Comparison of ENCODE assay signal across 1 cellular context in the genomic region with DNA sequence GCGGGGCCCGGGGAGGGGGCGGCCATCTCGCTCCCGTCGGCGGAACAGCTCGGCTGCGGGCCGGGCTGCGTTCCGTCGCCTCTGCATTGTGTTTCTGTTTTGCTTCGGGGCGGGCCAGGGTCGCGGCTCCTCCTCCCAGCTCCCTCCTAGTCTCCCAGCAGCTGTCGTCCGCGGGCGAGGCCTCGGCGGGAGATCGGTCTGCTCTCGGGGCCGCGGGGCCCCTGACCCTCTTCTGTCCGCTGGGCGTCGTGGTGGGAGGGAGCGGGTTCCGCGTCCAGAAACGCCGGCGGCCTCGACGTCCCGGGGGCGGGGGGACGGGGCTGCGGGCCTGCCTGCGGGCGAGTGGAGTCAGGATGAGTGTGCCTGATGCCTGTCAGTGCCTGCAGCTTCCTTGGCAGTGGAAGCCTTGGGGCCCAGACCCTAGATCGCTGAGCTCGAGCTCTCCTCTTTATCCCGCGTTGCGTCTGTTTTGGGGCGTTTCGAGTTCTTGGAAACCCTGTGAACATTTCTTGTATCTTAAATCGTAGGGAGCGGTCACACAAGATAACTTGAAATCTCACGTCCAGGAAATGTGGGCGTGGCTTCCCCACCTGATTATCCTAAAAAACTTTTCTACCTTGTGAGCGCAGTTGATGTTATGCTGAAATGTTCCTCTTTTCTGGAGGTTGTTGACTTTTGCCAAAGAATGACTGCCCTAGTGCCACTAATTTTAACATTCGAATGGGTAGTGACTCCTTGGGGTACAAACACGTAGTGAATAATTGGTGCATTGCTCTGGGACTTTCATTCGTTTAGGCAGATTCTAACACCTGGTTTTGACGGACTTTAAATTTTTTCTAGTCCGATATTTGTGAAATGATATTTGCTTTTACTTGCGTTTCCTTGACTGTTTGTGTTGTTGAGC.
TF ChIP-seq lines count a peak whose summit lies in the region.

No MANE protein-coding gene starts in this region.

TF ChIP-seq in GM23338, 12 proteins besides CTCF, POLR2A, EP300 and RAD21:
- TF ChIP-seq, protein P1, sequence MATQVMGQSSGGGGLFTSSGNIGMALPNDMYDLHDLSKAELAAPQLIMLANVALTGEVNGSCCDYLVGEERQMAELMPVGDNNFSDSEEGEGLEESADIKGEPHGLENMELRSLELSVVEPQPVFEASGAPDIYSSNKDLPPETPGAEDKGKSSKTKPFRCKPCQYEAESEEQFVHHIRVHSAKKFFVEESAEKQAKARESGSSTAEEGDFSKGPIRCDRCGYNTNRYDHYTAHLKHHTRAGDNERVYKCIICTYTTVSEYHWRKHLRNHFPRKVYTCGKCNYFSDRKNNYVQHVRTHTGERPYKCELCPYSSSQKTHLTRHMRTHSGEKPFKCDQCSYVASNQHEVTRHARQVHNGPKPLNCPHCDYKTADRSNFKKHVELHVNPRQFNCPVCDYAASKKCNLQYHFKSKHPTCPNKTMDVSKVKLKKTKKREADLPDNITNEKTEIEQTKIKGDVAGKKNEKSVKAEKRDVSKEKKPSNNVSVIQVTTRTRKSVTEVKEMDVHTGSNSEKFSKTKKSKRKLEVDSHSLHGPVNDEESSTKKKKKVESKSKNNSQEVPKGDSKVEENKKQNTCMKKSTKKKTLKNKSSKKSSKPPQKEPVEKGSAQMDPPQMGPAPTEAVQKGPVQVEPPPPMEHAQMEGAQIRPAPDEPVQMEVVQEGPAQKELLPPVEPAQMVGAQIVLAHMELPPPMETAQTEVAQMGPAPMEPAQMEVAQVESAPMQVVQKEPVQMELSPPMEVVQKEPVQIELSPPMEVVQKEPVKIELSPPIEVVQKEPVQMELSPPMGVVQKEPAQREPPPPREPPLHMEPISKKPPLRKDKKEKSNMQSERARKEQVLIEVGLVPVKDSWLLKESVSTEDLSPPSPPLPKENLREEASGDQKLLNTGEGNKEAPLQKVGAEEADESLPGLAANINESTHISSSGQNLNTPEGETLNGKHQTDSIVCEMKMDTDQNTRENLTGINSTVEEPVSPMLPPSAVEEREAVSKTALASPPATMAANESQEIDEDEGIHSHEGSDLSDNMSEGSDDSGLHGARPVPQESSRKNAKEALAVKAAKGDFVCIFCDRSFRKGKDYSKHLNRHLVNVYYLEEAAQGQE (IDR thresholded peaks at IDR 0.05; ENCODE audit: unreplicated experiment), result no peak
- no peak for TF ChIP-seq EZH2 (IDR thresholded peaks at IDR 0.05; ENCODE audit: low read depth, unreplicated experiment)
- TF ChIP-seq, protein P2, sequence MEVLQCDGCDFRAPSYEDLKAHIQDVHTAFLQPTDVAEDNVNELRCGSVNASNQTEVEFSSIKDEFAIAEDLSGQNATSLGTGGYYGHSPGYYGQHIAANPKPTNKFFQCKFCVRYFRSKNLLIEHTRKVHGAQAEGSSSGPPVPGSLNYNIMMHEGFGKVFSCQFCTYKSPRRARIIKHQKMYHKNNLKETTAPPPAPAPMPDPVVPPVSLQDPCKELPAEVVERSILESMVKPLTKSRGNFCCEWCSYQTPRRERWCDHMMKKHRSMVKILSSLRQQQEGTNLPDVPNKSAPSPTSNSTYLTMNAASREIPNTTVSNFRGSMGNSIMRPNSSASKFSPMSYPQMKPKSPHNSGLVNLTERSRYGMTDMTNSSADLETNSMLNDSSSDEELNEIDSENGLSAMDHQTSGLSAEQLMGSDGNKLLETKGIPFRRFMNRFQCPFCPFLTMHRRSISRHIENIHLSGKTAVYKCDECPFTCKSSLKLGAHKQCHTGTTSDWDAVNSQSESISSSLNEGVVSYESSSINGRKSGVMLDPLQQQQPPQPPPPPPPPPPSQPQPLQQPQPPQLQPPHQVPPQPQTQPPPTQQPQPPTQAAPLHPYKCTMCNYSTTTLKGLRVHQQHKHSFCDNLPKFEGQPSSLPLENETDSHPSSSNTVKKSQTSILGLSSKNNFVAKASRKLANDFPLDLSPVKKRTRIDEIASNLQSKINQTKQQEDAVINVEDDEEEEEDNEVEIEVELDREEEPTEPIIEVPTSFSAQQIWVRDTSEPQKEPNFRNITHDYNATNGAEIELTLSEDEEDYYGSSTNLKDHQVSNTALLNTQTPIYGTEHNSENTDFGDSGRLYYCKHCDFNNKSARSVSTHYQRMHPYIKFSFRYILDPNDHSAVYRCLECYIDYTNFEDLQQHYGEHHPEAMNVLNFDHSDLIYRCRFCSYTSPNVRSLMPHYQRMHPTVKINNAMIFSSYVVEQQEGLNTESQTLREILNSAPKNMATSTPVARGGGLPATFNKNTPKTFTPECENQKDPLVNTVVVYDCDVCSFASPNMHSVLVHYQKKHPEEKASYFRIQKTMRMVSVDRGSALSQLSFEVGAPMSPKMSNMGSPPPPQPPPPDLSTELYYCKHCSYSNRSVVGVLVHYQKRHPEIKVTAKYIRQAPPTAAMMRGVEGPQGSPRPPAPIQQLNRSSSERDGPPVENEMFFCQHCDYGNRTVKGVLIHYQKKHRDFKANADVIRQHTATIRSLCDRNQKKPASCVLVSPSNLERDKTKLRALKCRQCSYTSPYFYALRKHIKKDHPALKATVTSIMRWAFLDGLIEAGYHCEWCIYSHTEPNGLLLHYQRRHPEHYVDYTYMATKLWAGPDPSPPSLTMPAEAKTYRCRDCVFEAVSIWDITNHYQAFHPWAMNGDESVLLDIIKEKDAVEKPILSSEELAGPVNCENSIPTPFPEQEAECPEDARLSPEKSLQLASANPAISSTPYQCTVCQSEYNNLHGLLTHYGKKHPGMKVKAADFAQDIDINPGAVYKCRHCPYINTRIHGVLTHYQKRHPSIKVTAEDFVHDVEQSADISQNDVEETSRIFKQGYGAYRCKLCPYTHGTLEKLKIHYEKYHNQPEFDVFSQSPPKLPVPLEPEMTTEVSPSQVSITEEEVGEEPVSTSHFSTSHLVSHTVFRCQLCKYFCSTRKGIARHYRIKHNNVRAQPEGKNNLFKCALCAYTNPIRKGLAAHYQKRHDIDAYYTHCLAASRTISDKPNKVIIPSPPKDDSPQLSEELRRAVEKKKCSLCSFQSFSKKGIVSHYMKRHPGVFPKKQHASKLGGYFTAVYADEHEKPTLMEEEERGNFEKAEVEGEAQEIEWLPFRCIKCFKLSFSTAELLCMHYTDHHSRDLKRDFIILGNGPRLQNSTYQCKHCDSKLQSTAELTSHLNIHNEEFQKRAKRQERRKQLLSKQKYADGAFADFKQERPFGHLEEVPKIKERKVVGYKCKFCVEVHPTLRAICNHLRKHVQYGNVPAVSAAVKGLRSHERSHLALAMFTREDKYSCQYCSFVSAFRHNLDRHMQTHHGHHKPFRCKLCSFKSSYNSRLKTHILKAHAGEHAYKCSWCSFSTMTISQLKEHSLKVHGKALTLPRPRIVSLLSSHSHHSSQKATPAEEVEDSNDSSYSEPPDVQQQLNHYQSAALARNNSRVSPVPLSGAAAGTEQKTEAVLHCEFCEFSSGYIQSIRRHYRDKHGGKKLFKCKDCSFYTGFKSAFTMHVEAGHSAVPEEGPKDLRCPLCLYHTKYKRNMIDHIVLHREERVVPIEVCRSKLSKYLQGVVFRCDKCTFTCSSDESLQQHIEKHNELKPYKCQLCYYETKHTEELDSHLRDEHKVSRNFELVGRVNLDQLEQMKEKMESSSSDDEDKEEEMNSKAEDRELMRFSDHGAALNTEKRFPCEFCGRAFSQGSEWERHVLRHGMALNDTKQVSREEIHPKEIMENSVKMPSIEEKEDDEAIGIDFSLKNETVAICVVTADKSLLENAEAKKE (CRISPR knock-in tag; IDR thresholded peaks at IDR 0.05), result no peak
- TF ChIP-seq NANOG (IDR thresholded peaks at IDR 0.05; ENCODE audit: borderline replicate concordance), result no peak
- TF ChIP-seq STAT1 (IDR thresholded peaks at IDR 0.05; ENCODE audit: unreplicated experiment), result no peak
- no peak for TF ChIP-seq CREB1 (CRISPR knock-in tag; IDR thresholded peaks at IDR 0.05; ENCODE audit: low read depth)
- TF ChIP-seq POLR2AphosphoS5 (IDR thresholded peaks at IDR 0.05; ENCODE audit: low read depth), result no peak
- TF ChIP-seq JUNB (IDR thresholded peaks at IDR 0.05; ENCODE audit: unreplicated experiment), result no peak
- TF ChIP-seq ZNF331 (CRISPR knock-in tag; IDR thresholded peaks at IDR 0.05; ENCODE audit: low read depth), result no peak
- no peak for TF ChIP-seq ETS1 (IDR thresholded peaks at IDR 0.05)
- no peak for TF ChIP-seq EZH2phosphoT487 (IDR thresholded peaks at IDR 0.05; ENCODE audit: unreplicated experiment)
- no peak for TF ChIP-seq ZNF114 (CRISPR knock-in tag; IDR thresholded peaks at IDR 0.05)
